8 cellular contexts compared by ENCODE assay signal in genomic region chr3:124928333-124929202, GRCh38. TPM values are rescaled to one million over a fixed set of nuclear protein-coding genes. Genes with fewer than 3 reads are reported as not detected.
A peak's percentile ranks its signal among the peaks of the same experiment; 100 is the strongest.
DNase-seq lines count a peak whose midpoint lies in the region; ATAC-seq, FAIRE-seq and TF ChIP-seq lines count a peak whose summit lies in the region.

No MANE protein-coding gene starts in this region.

- POLR2A ChIA-PET in activated CD4-positive, alpha-beta T cell treated with anti-CD3 and anti-CD28 coated beads for 36 hours (lab: Charles Lee) = no interaction called here

- intact Hi-C loops in activated CD4-positive, alpha-beta T cell treated with anti-CD3 and anti-CD28 coated beads for 36 hours (cut with DNase I, micrococcal nuclease) = loop anchor here (1.0 to 10.0 kb wide), 5 partner anchors 224 to 657 kb away; no protein-coding TSS in a partner anchor
- intact Hi-C loops in dendritic cell treated with granulocyte-macrophage colony-stimulating factor and Interleukin-4, amounts not matched to agents 40 ng/mL and 50 ng/mL, for 4 days (cut with micrococcal nuclease) = loop anchor here (1.0 to 10.0 kb wide), 4 partner anchors 39 to 236 kb away; no protein-coding TSS in a partner anchor

- TF ChIP-seq POLR2A in GM12891 (IDR thresholded peaks at IDR 0.05; ENCODE audit: low read depth, low read length) = no peak

- no peak overlapping the region for H3K27ac Mint-ChIP-seq in activated CD4-positive, alpha-beta T cell treated with anti-CD3 and anti-CD28 coated beads for 36 hours
- H3K27ac Mint-ChIP-seq in dendritic cell treated with granulocyte-macrophage colony-stimulating factor and Interleukin-4, amounts not matched to agents 40 ng/mL and 50 ng/mL, for 4 days = peak overlapping the region; percentile 63

- no peak for ATAC-seq in activated CD4-positive, alpha-beta T cell treated with anti-CD3 and anti-CD28 coated beads for 36 hours
- no peak for ATAC-seq in GM19463 (IDR thresholded peaks at IDR 0.05; ENCODE audit: unreplicated experiment)

- CTCF ChIA-PET in activated CD4-positive, alpha-beta T cell treated with anti-CD3 and anti-CD28 coated beads for 36 hours (lab: Charles Lee) = interaction anchor here (0.5 to 1.6 kb wide), 9 partner anchors 9 to 661 kb away, joined by 3 to 9 read pairs (median 3); no protein-coding TSS in a partner anchor

- no peaks in the 10 kb centered on the region for H3K9me3 Mint-ChIP-seq in activated CD4-positive, alpha-beta T cell treated with anti-CD3 and anti-CD28 coated beads for 36 hours (ENCODE audit: low read depth)
- no peaks in the 10 kb centered on the region for H3K9me3 Mint-ChIP-seq in dendritic cell treated with granulocyte-macrophage colony-stimulating factor and Interleukin-4, amounts not matched to agents 40 ng/mL and 50 ng/mL, for 4 days

- H3K36me3 Mint-ChIP-seq in activated CD4-positive, alpha-beta T cell treated with anti-CD3 and anti-CD28 coated beads for 36 hours (ENCODE audit: low read depth) = no peaks in the 10 kb centered on the region
- no peaks in the 10 kb centered on the region for H3K36me3 Mint-ChIP-seq in dendritic cell treated with granulocyte-macrophage colony-stimulating factor and Interleukin-4, amounts not matched to agents 40 ng/mL and 50 ng/mL, for 4 days (ENCODE audit: low read depth)

- no peak overlapping the region for H3K4me3 Mint-ChIP-seq in activated CD4-positive, alpha-beta T cell treated with anti-CD3 and anti-CD28 coated beads for 36 hours
- no peak overlapping the region for H3K4me3 Mint-ChIP-seq in dendritic cell treated with granulocyte-macrophage colony-stimulating factor and Interleukin-4, amounts not matched to agents 40 ng/mL and 50 ng/mL, for 4 days

- peaks cover 8% of the 10 kb centered on the region for H3K27me3 Mint-ChIP-seq in activated CD4-positive, alpha-beta T cell treated with anti-CD3 and anti-CD28 coated beads for 36 hours
- peaks cover 6% of the 10 kb centered on the region for H3K27me3 Mint-ChIP-seq in dendritic cell treated with granulocyte-macrophage colony-stimulating factor and Interleukin-4, amounts not matched to agents 40 ng/mL and 50 ng/mL, for 4 days

- DNase-seq in GM12891 (ENCODE audit: insufficient read length, low spot score) = no peak
- peak; percentile 55 for DNase-seq in NCI-H226
- DNase-seq in activated CD4-positive, alpha-beta T cell treated with anti-CD3 and anti-CD28 coated beads for 36 hours = peak; percentile 79
- peak; percentile 77 to 84 for DNase-seq in lung microvascular endothelial cell (ENCODE audit: low read depth in 2 of 2)
- peak; percentile 20 to 37 for DNase-seq in stimulated activated CD8-positive, alpha-beta memory T cell treated with anti-CD3 and anti-CD28 coated beads, Interleukin-2, amount 100 ng/mL, for 1 hour (ENCODE audit: low read depth in 2 of 2)

- no peaks in the 10 kb centered on the region for H3K4me1 Mint-ChIP-seq in activated CD4-positive, alpha-beta T cell treated with anti-CD3 and anti-CD28 coated beads for 36 hours
- H3K4me1 Mint-ChIP-seq in dendritic cell treated with granulocyte-macrophage colony-stimulating factor and Interleukin-4, amounts not matched to agents 40 ng/mL and 50 ng/mL, for 4 days (ENCODE audit: low read depth) = peaks cover 31% of the 10 kb centered on the region

- FAIRE-seq in A204.1 (lab: Jason Lieb, UNC) (peak; percentile 84), GM12891 (lab: Jason Lieb, UNC) (peak; percentile 58)

TF ChIP-seq in GM12891, 5 proteins besides CTCF, POLR2A, EP300 and RAD21:
- no peak for TF ChIP-seq PAX5 (IDR thresholded peaks at IDR 0.05; ENCODE audit: insufficient read depth, low read length, severe bottlenecking)
- TF ChIP-seq POU2F2 (IDR thresholded peaks at IDR 0.05; ENCODE audit: low read depth, low read length) = no peak
- no peak for TF ChIP-seq SPI1 (IDR thresholded peaks at IDR 0.05; ENCODE audit: low read depth, low read length)
- no peak for TF ChIP-seq TAF1 (IDR thresholded peaks at IDR 0.05; ENCODE audit: low read depth, low read length)
- TF ChIP-seq POLR2AphosphoS5 (IDR thresholded peaks at IDR 0.05; ENCODE audit: low read depth, low read length) = no peak

RNA-seq across cellular contexts. Expression of gene MUC13, which starts 6.0 kb away (rescaled TPM):
- polyA plus RNA-seq in GM12891 (2012; ENCODE audit: low read depth, missing spikeins) = 0.04 TPM
- total RNA-seq in activated CD4-positive, alpha-beta T cell treated with anti-CD3 and anti-CD28 coated beads for 36 hours = not detected
- not detected in 2 replicates for total RNA-seq in lung microvascular endothelial cell

RNA-seq across cellular contexts. Expression of gene ITGB5, which starts 41.4 kb away (rescaled TPM):
- polyA plus RNA-seq in GM12891 (2012; ENCODE audit: low read depth, missing spikeins) = 0.65 TPM
- total RNA-seq in activated CD4-positive, alpha-beta T cell treated with anti-CD3 and anti-CD28 coated beads for 36 hours = under 1 TPM; 0.57 to 0.72 TPM
- total RNA-seq in lung microvascular endothelial cell = 49.2 and 90.2 TPM in 2 replicates

Comparison
In these comparisons a context has a peak if more than half of its experiments do, and no peak if none do; other contexts are left out.
1. RNA of gene ITGB5, which starts 41.4 kb away (total RNA-seq): 49.2 to 90.2 TPM in lung microvascular endothelial cell; 0.57 to 0.72 TPM in activated CD4-positive, alpha-beta T cell treated with anti-CD3 and anti-CD28 coated beads for 36 hours; every median in the first group is over 10 times any median in the second.